Comparison of ENCODE assay signal across 1 cellular context in genomic region chr14:76775695-76776305, GRCh38.
TF ChIP-seq lines count a peak whose summit lies in the region.

No MANE protein-coding gene starts in this region.

TF ChIP-seq in H1, 55 proteins besides CTCF, POLR2A, EP300 and RAD21:
- TF ChIP-seq POLR2AphosphoS5 (IDR thresholded peaks at IDR 0.05; ENCODE audit: low read depth, low read length) (no peak), KDM5A (IDR thresholded peaks at IDR 0.05; ENCODE audit: low read length) (no peak), YY1 (IDR thresholded peaks at IDR 0.05; ENCODE audit: low read depth, low read length) (no peak), ASH2L (IDR thresholded peaks at IDR 0.05; ENCODE audit: low read length) (no peak), RXRA (IDR thresholded peaks at IDR 0.05; ENCODE audit: insufficient read depth, low read depth, low read length) (no peak), KDM4A (IDR thresholded peaks at IDR 0.05; ENCODE audit: low read depth, low read length, severe bottlenecking) (no peak), CBX8 (IDR thresholded peaks at IDR 0.05; ENCODE audit: borderline replicate concordance, low read depth, low read length) (no peak), BACH1 (IDR thresholded peaks at IDR 0.05; ENCODE audit: low read length) (no peak), GTF2F1 (IDR thresholded peaks at IDR 0.05; ENCODE audit: borderline replicate concordance, low read depth, low read length) (no peak), SP2 (IDR thresholded peaks at IDR 0.05; ENCODE audit: low read length) (no peak)
TF ChIP-seq in H1: peak in this region for 0.
